ENCODE assay signal across 30 cellular contexts in the genomic region with DNA sequence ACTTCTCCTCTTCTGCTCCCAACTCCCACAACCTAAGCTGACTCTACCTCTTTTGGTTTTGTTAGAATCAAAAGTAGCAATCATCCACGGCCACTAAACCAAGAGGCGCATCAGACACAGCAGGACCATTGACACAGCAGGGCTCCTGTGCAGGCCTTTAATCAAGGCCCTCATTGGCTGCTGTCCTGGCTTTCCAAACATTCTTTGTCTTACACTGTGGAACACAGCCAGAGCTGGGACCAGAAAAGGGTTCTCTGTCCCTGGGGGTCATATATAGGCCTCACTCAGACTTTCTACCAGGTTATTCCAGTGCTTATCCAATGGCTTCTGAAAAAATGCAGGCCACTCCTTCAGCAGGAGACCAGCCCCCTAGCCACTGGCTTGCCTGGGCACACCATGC.
"Had no signal": no experiment of that assay in that cellular context is flagged by ENCODE, and none has a peak within 500 bp of the region (broad histone marks: within the 10 kb centered on the region; RNA-seq: fewer than 3 reads in every experiment).

No MANE protein-coding gene starts in this region.

- FAIRE-seq: islet of Langerhans, kidney, urothelium cell line had no signal

- H3K27ac ChIP-seq: left lung, lower lobe of right lung, ovary, prostate gland, skin epidermis, stomach, suprapubic skin, thoracic aorta, tibial artery, upper lobe of right lung had no signal

- DNase-seq: kidney; left colon; left lung; lower lobe of right lung; mammary epithelial cell; mesendoderm; mucosa of descending colon; naive thymus-derived CD4-positive, alpha-beta T cell; ovary; retina; right cardiac atrium; stimulated activated CD4-positive, alpha-beta T cell treated with anti-CD3 and anti-CD28 coated beads, Interleukin-12 subunit alpha, Interleukin-12 subunit beta, amount 100 ng/mL, for 4 hours; stimulated activated CD4-positive, alpha-beta T cell treated with anti-CD3 and anti-CD28 coated beads, Interleukin-15, amount 100 ng/mL, for 24 hours; stimulated activated CD4-positive, alpha-beta T cell treated with anti-CD3 and anti-CD28 coated beads, Interleukin-2, amount 100 ng/mL, for 24 hours; stimulated activated CD4-positive, alpha-beta T cell treated with anti-CD3 and anti-CD28 coated beads, Interleukin-4, amount 100 ng/mL, for 1 hour; stimulated activated naive B cell treated with anti-CD40 and anti-IgM and Interleukin-4, amounts not matched to agents 10 μg/mL and 1 μg/mL and 100 μg/mL, for 72 hours; stimulated activated naive CD8-positive, alpha-beta T cell treated with anti-CD3 and anti-CD28 coated beads, Interleukin-15, Interleukin-2, amounts not matched to agents 100 U/mL and 50 U/mL, for 24 hours; stomach; tibial artery; trophoblast cell; upper lobe of right lung had no signal

- H3K27me3 Mint-ChIP-seq: stimulated activated naive B cell treated with anti-CD40 and anti-IgM and Interleukin-4, amounts not matched to agents 10 μg/mL and 1 μg/mL and 100 μg/mL, for 72 hours had no signal

- ATAC-seq: left colon; left lung; lower lobe of right lung; mucosa of descending colon; naive thymus-derived CD4-positive, alpha-beta T cell; natural killer cell treated with Interleukin-12 subunit alpha and Interleukin-12 subunit beta and Interleukin-15 and Interleukin-18, amount 100 ng/mL, for 72 hours; right cardiac atrium; sciatic nerve; stimulated activated naive B cell treated with anti-CD40 and anti-IgM and Interleukin-4, amounts not matched to agents 10 μg/mL and 1 μg/mL and 100 μg/mL, for 72 hours; stimulated activated naive CD8-positive, alpha-beta T cell treated with anti-CD3 and anti-CD28 coated beads, Interleukin-15, Interleukin-2, amounts not matched to agents 100 U/mL and 50 U/mL, for 24 hours; upper lobe of right lung had no signal

- H3K4me3 ChIP-seq: left lung, lower lobe of right lung, mucosa of descending colon, ovary, prostate gland, skin epidermis, stomach, suprapubic skin, thoracic aorta, tibial artery, upper lobe of right lung had no signal

- H3K9me3 ChIP-seq: left lung, lower lobe of right lung, mucosa of descending colon, ovary, prostate gland, stomach, suprapubic skin, thoracic aorta, tibial artery, upper lobe of right lung had no signal

- H3K36me3 ChIP-seq: left lung, lower lobe of right lung, ovary, prostate gland, stomach, suprapubic skin, thoracic aorta, tibial artery, upper lobe of right lung had no signal

- H3K9me3 Mint-ChIP-seq: mesothelial cell of epicardium; natural killer cell treated with Interleukin-12 subunit alpha and Interleukin-12 subunit beta and Interleukin-15 and Interleukin-18, amount 100 ng/mL, for 72 hours had no signal

- H3K4me3 Mint-ChIP-seq: mesothelial cell of epicardium; naive thymus-derived CD4-positive, alpha-beta T cell; natural killer cell treated with Interleukin-12 subunit alpha and Interleukin-12 subunit beta and Interleukin-15 and Interleukin-18, amount 100 ng/mL, for 72 hours; stimulated activated naive B cell treated with anti-CD40 and anti-IgM and Interleukin-4, amounts not matched to agents 10 μg/mL and 1 μg/mL and 100 μg/mL, for 72 hours had no signal

- H3K36me3 Mint-ChIP-seq: mesothelial cell of epicardium; naive thymus-derived CD4-positive, alpha-beta T cell; natural killer cell treated with Interleukin-12 subunit alpha and Interleukin-12 subunit beta and Interleukin-15 and Interleukin-18, amount 100 ng/mL, for 72 hours; stimulated activated naive B cell treated with anti-CD40 and anti-IgM and Interleukin-4, amounts not matched to agents 10 μg/mL and 1 μg/mL and 100 μg/mL, for 72 hours had no signal

- H3K27ac Mint-ChIP-seq: mesothelial cell of epicardium; naive thymus-derived CD4-positive, alpha-beta T cell; natural killer cell treated with Interleukin-12 subunit alpha and Interleukin-12 subunit beta and Interleukin-15 and Interleukin-18, amount 100 ng/mL, for 72 hours; stimulated activated naive B cell treated with anti-CD40 and anti-IgM and Interleukin-4, amounts not matched to agents 10 μg/mL and 1 μg/mL and 100 μg/mL, for 72 hours had no signal

- H3K4me1 ChIP-seq: left lung, lower lobe of right lung, prostate gland, stomach, suprapubic skin, tibial artery, upper lobe of right lung had no signal

- H3K4me1 Mint-ChIP-seq: mesothelial cell of epicardium; naive thymus-derived CD4-positive, alpha-beta T cell; stimulated activated naive B cell treated with anti-CD40 and anti-IgM and Interleukin-4, amounts not matched to agents 10 μg/mL and 1 μg/mL and 100 μg/mL, for 72 hours had no signal

- H3K27me3 ChIP-seq: left lung, ovary, suprapubic skin, tibial artery, upper lobe of right lung had no signal
